8 cellular contexts compared by ENCODE assay signal in the genomic region with DNA sequence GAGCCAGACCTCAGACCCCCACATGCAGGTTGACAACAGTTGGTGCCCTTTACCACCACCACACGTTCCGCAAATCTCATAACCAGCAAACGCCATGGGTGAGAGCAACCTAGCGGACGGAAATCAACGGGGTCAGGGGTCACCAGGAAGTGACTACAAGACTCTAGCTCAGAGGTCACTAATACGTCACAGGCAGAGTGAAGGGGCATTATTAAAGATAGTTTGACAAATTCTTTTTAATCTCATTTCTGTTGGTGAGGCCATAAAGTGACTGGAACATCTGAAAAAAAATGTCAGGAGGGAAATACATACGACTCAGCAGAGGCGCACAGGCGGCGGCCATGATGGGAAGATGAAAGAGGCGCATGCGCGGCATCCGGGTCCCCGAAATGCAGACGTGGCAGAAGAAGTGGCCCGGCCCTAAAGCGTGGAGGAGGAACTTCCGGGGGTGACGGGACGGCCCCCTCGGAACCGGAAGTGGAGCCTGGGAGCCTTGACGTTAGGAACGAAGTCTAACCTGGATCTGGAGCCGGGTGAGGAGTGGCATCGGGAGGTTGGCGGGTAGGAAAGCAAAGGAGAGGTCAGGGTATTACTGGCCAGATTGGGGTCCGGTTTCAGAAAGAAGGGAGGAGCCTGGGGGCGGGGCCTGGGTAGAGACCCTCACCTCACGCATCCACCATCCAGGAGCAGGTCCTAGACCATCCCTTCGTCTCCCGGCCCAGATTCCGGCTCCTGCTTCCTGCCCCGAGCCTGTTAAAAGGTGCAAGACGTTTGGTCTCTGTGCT. TPM values are rescaled to one million over a fixed set of nuclear protein-coding genes. Genes with fewer than 3 reads are reported as not detected.
DNase-seq lines count a peak whose midpoint lies in the region; ATAC-seq and TF ChIP-seq lines count a peak whose summit lies in the region.

SEC24C (plus strand) TSS at position 468 of the 785 bp plus-strand sequence. CDS start 2,461 bp downstream, outside the sequence.

- 0 to 1% methylated on average over 36 to 37 of the region's 37 CpGs for WGBS in tibial nerve, 2 donors

- no peaks in the 10 kb centered on the region for H3K27me3 ChIP-seq in adipocyte (replicated peaks; ENCODE audit: control insufficient read depth, insufficient read depth, low read length)
- no peaks in the 10 kb centered on the region for H3K27me3 ChIP-seq in cardiac muscle cell
- no peaks in the 10 kb centered on the region for H3K27me3 ChIP-seq in parathyroid adenoma (ENCODE audit: control insufficient read depth, insufficient read depth, low read length)
- H3K27me3 ChIP-seq in tibial nerve: no peaks in the 10 kb centered on the region

- peak within 1 kb of the TSS; percentile 97 for H3K4me2 ChIP-seq in parathyroid adenoma (ENCODE audit: low read length)

- H3K36me3 ChIP-seq in adipocyte (ENCODE audit: control insufficient read depth, insufficient read depth, low read length, severe bottlenecking) (peaks cover 17% of the 10 kb centered on the region), cardiac muscle cell (peaks cover 9% of the 10 kb centered on the region), parathyroid adenoma (ENCODE audit: control insufficient read depth, insufficient read depth, low read length) (no peaks in the 10 kb centered on the region), tibial nerve (peaks cover 0 to 41% (median 7%) of the 10 kb centered on the region in 3 donors)

- H2AFZ ChIP-seq in parathyroid adenoma: peak within 1 kb of the TSS; percentile 87

- H3K27ac ChIP-seq in cardiac muscle cell (peak within 1 kb of the TSS; percentile 96), parathyroid adenoma (peak within 1 kb of the TSS; percentile 94), tibial nerve (peak within 1 kb of the TSS; percentile 92 to 98 (median 92))

- peak; percentile 95 to 99 for TF ChIP-seq EP300 in tibial nerve (IDR thresholded peaks at IDR 0.05)

- H3K9ac ChIP-seq in adipocyte (ENCODE audit: low read length) (peak within 1 kb of the TSS; percentile 98), parathyroid adenoma (peak within 1 kb of the TSS; percentile 78)

- TF ChIP-seq CTCF in GM12864 (IDR thresholded peaks at IDR 0.05; ENCODE audit: low read depth, low read length, missing control alignments) (no peak), cardiac muscle cell (IDR thresholded peaks at IDR 0.05; ENCODE audit: low read depth, low read length) (no peak), parathyroid adenoma (IDR thresholded peaks at IDR 0.05) (no peak), tibial nerve (IDR thresholded peaks at IDR 0.05) (peak in 2 of 5 experiments; percentile 19 to 28)

- peak; percentile 82 for DNase-seq in GM12864 (ENCODE audit: low read depth)
- peak; percentile 93 for DNase-seq in NCI-H1436 (lab: John Stamatoyannopoulos, UW)
- peak; percentile 92 for DNase-seq in T follicular helper cell (ENCODE audit: low read depth)
- peak; percentile 98 for DNase-seq in adipocyte (ENCODE audit: low read depth)
- DNase-seq in cardiac muscle cell (ENCODE audit: low read depth in 1 of 2, low spot score in 1 of 2): peak; percentile 97
- peak; percentile 93 to 95 for DNase-seq in tibial nerve (ENCODE audit: low spot score in 2 of 2)

- peak; percentile 20 to 78 for TF ChIP-seq POLR2A in tibial nerve (IDR thresholded peaks at IDR 0.05)

- H3K9me3 ChIP-seq in adipocyte (ENCODE audit: control insufficient read depth, low read length): no peaks in the 10 kb centered on the region
- H3K9me3 ChIP-seq in cardiac muscle cell (ENCODE audit: low read depth): no peaks in the 10 kb centered on the region
- no peaks in the 10 kb centered on the region for H3K9me3 ChIP-seq in parathyroid adenoma (ENCODE audit: control insufficient read depth, low read length)
- H3K9me3 ChIP-seq in tibial nerve: no peaks in the 10 kb centered on the region

- peaks cover 24% of the 10 kb centered on the region for H3K4me1 ChIP-seq in adipocyte (ENCODE audit: control insufficient read depth, insufficient read depth, low read length)
- H3K4me1 ChIP-seq in cardiac muscle cell (ENCODE audit: low read depth): peaks cover 4% of the 10 kb centered on the region
- H3K4me1 ChIP-seq in parathyroid adenoma: peaks cover 17% of the 10 kb centered on the region
- peaks cover 4 to 69% (median 24%) of the 10 kb centered on the region in 4 donors for H3K4me1 ChIP-seq in tibial nerve

- H3K4me3 ChIP-seq in GM12864 (ENCODE audit: low read depth, low read length): peak within 1 kb of the TSS; percentile 100
- peak within 1 kb of the TSS; percentile 98 for H3K4me3 ChIP-seq in adipocyte (ENCODE audit: low read length)
- peak within 1 kb of the TSS; percentile 88 for H3K4me3 ChIP-seq in cardiac muscle cell
- peak within 1 kb of the TSS; percentile 99 for H3K4me3 ChIP-seq in parathyroid adenoma (ENCODE audit: low read depth, low read length)
- H3K4me3 ChIP-seq in tibial nerve: peak within 1 kb of the TSS; percentile 74 to 86 (median 78)

- H3K79me2 ChIP-seq in parathyroid adenoma: peaks cover 54% of the 10 kb centered on the region

- peak; percentile 90 for ATAC-seq in HG02763 (IDR thresholded peaks at IDR 0.05; ENCODE audit: unreplicated experiment)

RNA-seq across cellular contexts. Expression of gene SEC24C, which starts in this region (rescaled TPM):
- 68.6 and 68.7 TPM in 2 replicates for total RNA-seq in cardiac muscle cell
- polyA plus RNA-seq in cardiac muscle cell: 56.6 and 65.2 TPM in 2 replicates
- total RNA-seq in tibial nerve: 10 to 100 TPM; 42.0 to 61.2 (median 43.3) TPM

Comparison
In these comparisons a context has a peak if more than half of its experiments do, and no peak if none do; other contexts are left out.
1. Peak in every context shown above with its lines: DNase-seq, ATAC-seq, H3K4me3 ChIP-seq and H3K27ac ChIP-seq.